Comparison of ENCODE assay signal across 27 cellular contexts in genomic region chr2:69047625-69048145, GRCh38.
"Had no signal": no experiment of that assay in that cellular context is flagged by ENCODE, and none has a peak within 500 bp of the region (broad histone marks: within the 10 kb centered on the region; RNA-seq: fewer than 3 reads in every experiment).

No MANE protein-coding gene starts in this region.

- H3K27ac Mint-ChIP-seq: dendritic cell treated with granulocyte-macrophage colony-stimulating factor and Interleukin-4, amounts not matched to agents 40 ng/mL and 50 ng/mL, for 4 days; endodermal cell; mesothelial cell of epicardium; naive B cell; natural killer cell treated with Interleukin-12 subunit alpha and Interleukin-12 subunit beta and Interleukin-15 and Interleukin-18, amount 100 ng/mL, for 72 hours; neural progenitor cell; stimulated activated memory B cell treated with anti-CD40 and anti-IgM and Interleukin-4, amounts not matched to agents 10 μg/mL and 1 μg/mL and 100 μg/mL, for 72 hours had no signal

- H3K36me3 ChIP-seq: gastrocnemius medialis, neural progenitor cell, prostate gland, right atrium auricular region, spleen, transverse colon, vagina had no signal

- H3K36me3 Mint-ChIP-seq: naive B cell; natural killer cell treated with Interleukin-12 subunit alpha and Interleukin-12 subunit beta and Interleukin-15 and Interleukin-18, amount 100 ng/mL, for 72 hours; stimulated activated memory B cell treated with anti-CD40 and anti-IgM and Interleukin-4, amounts not matched to agents 10 μg/mL and 1 μg/mL and 100 μg/mL, for 72 hours had no signal

- H3K27me3 ChIP-seq: gastrocnemius medialis, neural progenitor cell, right atrium auricular region, sigmoid colon, spleen, testis, transverse colon, vagina had no signal

- H3K4me1 Mint-ChIP-seq: mesothelial cell of epicardium; naive B cell; neural progenitor cell; stimulated activated memory B cell treated with anti-CD40 and anti-IgM and Interleukin-4, amounts not matched to agents 10 μg/mL and 1 μg/mL and 100 μg/mL, for 72 hours had no signal

- H3K9me3 Mint-ChIP-seq: dendritic cell treated with granulocyte-macrophage colony-stimulating factor and Interleukin-4, amounts not matched to agents 40 ng/mL and 50 ng/mL, for 4 days; endodermal cell; mesothelial cell of epicardium; naive B cell; natural killer cell treated with Interleukin-12 subunit alpha and Interleukin-12 subunit beta and Interleukin-15 and Interleukin-18, amount 100 ng/mL, for 72 hours; neural progenitor cell; stimulated activated memory B cell treated with anti-CD40 and anti-IgM and Interleukin-4, amounts not matched to agents 10 μg/mL and 1 μg/mL and 100 μg/mL, for 72 hours had no signal

- H3K4me1 ChIP-seq: gastrocnemius medialis, neural progenitor cell, prostate gland, right atrium auricular region, spleen, testis had no signal

- ATAC-seq: esophagus mucosa; gastrocnemius medialis; mucosa of descending colon; natural killer cell treated with Interleukin-12 subunit alpha and Interleukin-12 subunit beta and Interleukin-15 and Interleukin-18, amount 100 ng/mL, for 72 hours; stimulated activated memory B cell treated with anti-CD40 and anti-IgM and Interleukin-4, amounts not matched to agents 10 μg/mL and 1 μg/mL and 100 μg/mL, for 72 hours; stimulated activated naive CD8-positive, alpha-beta T cell treated with anti-CD3 and anti-CD28 coated beads, Interleukin-15, Interleukin-2, amounts not matched to agents 100 U/mL and 50 U/mL, for 24 hours had no signal

- H3K9me3 ChIP-seq: gastrocnemius medialis, mucosa of descending colon, prostate gland, right atrium auricular region, sigmoid colon, spleen, testis, transverse colon, vagina had no signal

- FAIRE-seq: colon, keratinocyte had no signal

- DNase-seq: effector CD8-positive, alpha-beta T cell; endodermal cell; foreskin fibroblast; gastrocnemius medialis; head of caudate nucleus; mesenchymal stem cell; mucosa of descending colon; naive B cell; sigmoid colon; spleen; stimulated activated CD4-positive, alpha-beta T cell treated with anti-CD3 and anti-CD28 coated beads, Interleukin-4, amount 100 ng/mL, for 4 hours; stimulated activated naive CD8-positive, alpha-beta T cell treated with anti-CD3 and anti-CD28 coated beads, Interleukin-15, Interleukin-2, amounts not matched to agents 100 U/mL and 50 U/mL, for 24 hours; substantia nigra; testis; transverse colon had no signal

- H3K4me3 Mint-ChIP-seq: dendritic cell treated with granulocyte-macrophage colony-stimulating factor and Interleukin-4, amounts not matched to agents 40 ng/mL and 50 ng/mL, for 4 days; endodermal cell; mesothelial cell of epicardium; naive B cell; natural killer cell treated with Interleukin-12 subunit alpha and Interleukin-12 subunit beta and Interleukin-15 and Interleukin-18, amount 100 ng/mL, for 72 hours; neural progenitor cell; stimulated activated memory B cell treated with anti-CD40 and anti-IgM and Interleukin-4, amounts not matched to agents 10 μg/mL and 1 μg/mL and 100 μg/mL, for 72 hours had no signal

- H3K4me3 ChIP-seq: gastrocnemius medialis, mucosa of descending colon, neural progenitor cell, prostate gland, right atrium auricular region, sigmoid colon, spleen, testis, transverse colon, vagina had no signal

- H3K27ac ChIP-seq: epithelial cell of prostate, gastrocnemius medialis, neural progenitor cell, prostate gland, right atrium auricular region, sigmoid colon, spleen, testis, transverse colon, vagina had no signal

- H3K4me2 ChIP-seq: neural progenitor cell had no signal
